ENCODE assay signal across 20 cellular contexts in genomic region chr13:39232401-39232980, GRCh38.
DNase-seq lines count a peak whose midpoint lies in the region; ATAC-seq and TF ChIP-seq lines count a peak whose summit lies in the region.
"Had no signal": no experiment of that assay in that cellular context is flagged by ENCODE, and none has a peak within 500 bp of the region (broad histone marks: within the 10 kb centered on the region; RNA-seq: fewer than 3 reads in every experiment).

No MANE protein-coding gene starts in this region.

- H3K4me1 ChIP-seq in spleen (no peaks in the 10 kb centered on the region), osteoblast (ENCODE audit: insufficient read depth, low read length) (no peaks in the 10 kb centered on the region)
- H3K4me1 ChIP-seq: A549 had no signal

- DNase-seq in DMS 273 (lab: John Stamatoyannopoulos, UW; ENCODE audit: unreplicated experiment) (peak; percentile 25), DMS 273 treated with DMSO at 0.1 percent for 48 hours (lab: John Stamatoyannopoulos, UW) (no peak), G401 (ENCODE audit: low spot score) (peak; percentile 83), NCI-H82 treated with DMSO at 0.1 percent for 48 hours (lab: John Stamatoyannopoulos, UW; ENCODE audit: unreplicated experiment) (peak; percentile 78), left lobe of liver (ENCODE audit: low spot score) (no peak), GM19240 (ENCODE audit: insufficient read length, low spot score) (no peak), spleen (no peak), osteoblast (ENCODE audit: insufficient read length, low spot score, missing footprints) (no peak)
- DNase-seq: AML-193; CD4-positive, alpha-beta T cell; DMS153; DMS79; GF-D8; GOT3; H9; IMR-90 had no signal

- H3K27ac ChIP-seq in spleen (no peak overlapping the region), osteoblast (ENCODE audit: low read depth, low read length) (no peak overlapping the region)
- H3K27ac ChIP-seq: 22Rv1, A549, C4-2B had no signal

- H4K20me1 ChIP-seq in osteoblast (ENCODE audit: insufficient read depth, low read length), result no peaks in the 10 kb centered on the region

- in situ Hi-C loops in G401 (cut with HindIII; ENCODE audit: low sequenced_read_pairs), result no loop called here

- H3K79me2 ChIP-seq in osteoblast (ENCODE audit: insufficient read depth, low read length), result no peaks in the 10 kb centered on the region

- no peak overlapping the region for H2AFZ ChIP-seq in osteoblast (ENCODE audit: low read length)

- no peaks in the 10 kb centered on the region for H3K36me3 ChIP-seq in spleen
- no peaks in the 10 kb centered on the region for H3K36me3 ChIP-seq in osteoblast (ENCODE audit: insufficient read depth, low read length)

- 43 to 85% (median 77%) methylated on average over 1 of the region's 1 CpG for WGBS in spleen, 5 donors

- intact Hi-C loops in spleen (cut with DNase I; ENCODE audit: low total_unique reads), result no loop called here

- no peaks in the 10 kb centered on the region for H3K27me3 ChIP-seq in spleen (replicated peaks in 1 of 7)
- H3K27me3 ChIP-seq in osteoblast (ENCODE audit: insufficient read depth, low read length), result peaks cover 13% of the 10 kb centered on the region

- H3K4me2 ChIP-seq in osteoblast (ENCODE audit: insufficient read depth, low read length), result no peak overlapping the region
- H3K4me2 ChIP-seq: A549 had no signal

- no peak for TF ChIP-seq POLR2A in spleen (IDR thresholded peaks at IDR 0.05)

- H3K4me3 ChIP-seq in spleen (no peak overlapping the region), osteoblast (ENCODE audit: insufficient read depth, low read length) (no peak overlapping the region)
- H3K4me3 ChIP-seq: A549, K562 had no signal

- TF ChIP-seq CTCF in spleen (IDR thresholded peaks at IDR 0.05 in 8 of 11, conservative IDR thresholded peaks at IDR 0.05 in 3 of 11) (no peak), osteoblast (IDR thresholded peaks at IDR 0.05; ENCODE audit: extremely low read depth, low read depth, low read length) (no peak)

- peak; percentile 50 for ATAC-seq in left lobe of liver
- ATAC-seq: A549, K562 had no signal

- H3K9me3 ChIP-seq in spleen (no peaks in the 10 kb centered on the region), osteoblast (ENCODE audit: low read depth, low read length) (no peaks in the 10 kb centered on the region)
- H3K9me3 ChIP-seq: A549 had no signal

Comparison
In these comparisons a context has a peak if more than half of its experiments do, and no peak if none do; other contexts are left out.
1. DNase-seq: peak in DMS 273 (single experiment), G401 (single experiment) and NCI-H82 treated with DMSO at 0.1 percent for 48 hours (single experiment); none in DMS 273 treated with DMSO at 0.1 percent for 48 hours (single experiment), left lobe of liver (single experiment), GM19240 (single experiment), spleen (single experiment) and osteoblast (single experiment).